Comparison of ENCODE assay signal across 8 cellular contexts in the genomic region with DNA sequence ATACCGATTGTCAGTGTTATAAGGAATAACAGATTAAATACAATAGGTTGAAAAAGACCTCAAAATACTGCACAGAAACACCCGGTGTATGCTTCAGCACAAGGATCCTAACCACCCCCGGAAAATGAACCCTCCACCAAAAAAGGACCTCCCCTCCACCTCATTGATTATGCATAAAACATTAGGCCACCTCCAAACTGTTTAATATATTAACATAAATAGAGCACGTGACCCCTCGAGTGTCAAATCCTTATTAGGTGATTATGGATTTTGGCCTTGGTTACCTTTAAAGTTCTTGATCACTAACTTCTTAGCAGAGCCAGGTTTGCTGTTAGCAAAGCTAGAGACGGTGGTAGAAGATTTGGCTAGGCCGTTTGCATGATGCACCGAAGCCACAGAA. TPM values are rescaled to one million over a fixed set of nuclear protein-coding genes. Genes with fewer than 3 reads are reported as not detected.
DNase-seq lines count a peak whose midpoint lies in the region; ATAC-seq and TF ChIP-seq lines count a peak whose summit lies in the region.

No MANE protein-coding gene starts in this region.

- peaks cover 15% of the 10 kb centered on the region for H3K4me1 Mint-ChIP-seq in activated naive CD8-positive, alpha-beta T cell treated with anti-CD3 and anti-CD28 coated beads, Interleukin-2, amount 10 ng/mL, durations not matched to agents 7 days and 5 days

- WGBS in thymus = under 1% methylated on average over 8 of the region's 8 CpGs

- peak overlapping the region; percentile 72 for H3K4me3 ChIP-seq in kidney epithelial cell (ENCODE audit: low read depth, low read length)
- peak overlapping the region; percentile 78 for H3K4me3 ChIP-seq in thymus (ENCODE audit: low read length)

- H3K36me3 Mint-ChIP-seq in activated naive CD8-positive, alpha-beta T cell treated with anti-CD3 and anti-CD28 coated beads, Interleukin-2, amount 10 ng/mL, durations not matched to agents 7 days and 5 days = peaks cover 9% of the 10 kb centered on the region

- POLR2A ChIA-PET in activated naive CD8-positive, alpha-beta T cell treated with anti-CD3 and anti-CD28 coated beads, Interleukin-2, amount 10 ng/mL, durations not matched to agents 7 days and 5 days (lab: Charles Lee) = interaction anchor here (3.3 to 3.5 kb wide), 2 partner anchors 44 to 68 kb away, joined by 13 to 65 read pairs; a partner anchor contains a TSS

- peak overlapping the region; percentile 100 for H3K4me3 Mint-ChIP-seq in activated naive CD8-positive, alpha-beta T cell treated with anti-CD3 and anti-CD28 coated beads, Interleukin-2, amount 10 ng/mL, durations not matched to agents 7 days and 5 days

- peak overlapping the region; percentile 82 for H3K27ac ChIP-seq in thymus (ENCODE audit: low read depth)

- ATAC-seq in activated naive CD8-positive, alpha-beta T cell treated with anti-CD3 and anti-CD28 coated beads, Interleukin-2, amount 10 ng/mL, durations not matched to agents 7 days and 5 days (ENCODE audit: low read depth) = no peak
- ATAC-seq in GM18502 (IDR thresholded peaks at IDR 0.05; ENCODE audit: poor library complexity, unreplicated experiment) = no peak

- no peaks in the 10 kb centered on the region for H3K9me3 Mint-ChIP-seq in activated naive CD8-positive, alpha-beta T cell treated with anti-CD3 and anti-CD28 coated beads, Interleukin-2, amount 10 ng/mL, durations not matched to agents 7 days and 5 days

- H3K36me3 ChIP-seq in kidney epithelial cell (ENCODE audit: control insufficient read depth, insufficient read depth, low read length) (no peaks in the 10 kb centered on the region), thymus (ENCODE audit: control insufficient read depth, insufficient read depth) (no peaks in the 10 kb centered on the region)

- TF ChIP-seq CTCF in kidney epithelial cell (IDR thresholded peaks at IDR 0.05; ENCODE audit: insufficient read depth, low read length, poor library complexity, severe bottlenecking) = no peak

- H3K27me3 ChIP-seq in kidney epithelial cell (ENCODE audit: control insufficient read depth, insufficient read depth, low read length) (no peaks in the 10 kb centered on the region), thymus (ENCODE audit: control insufficient read depth, insufficient read depth) (no peaks in the 10 kb centered on the region)

- H3K4me1 ChIP-seq in thymus (ENCODE audit: control insufficient read depth, insufficient read depth, low read length) = no peaks in the 10 kb centered on the region

- peak overlapping the region; percentile 99 for H3K27ac Mint-ChIP-seq in activated naive CD8-positive, alpha-beta T cell treated with anti-CD3 and anti-CD28 coated beads, Interleukin-2, amount 10 ng/mL, durations not matched to agents 7 days and 5 days

- DNase-seq in EH (ENCODE audit: low read depth) (peak; percentile 36), Kasumi-1 (lab: John Stamatoyannopoulos, UW) (peak; percentile 31 to 33), kidney epithelial cell (ENCODE audit: low read depth) (no peak), COR-L47 (lab: John Stamatoyannopoulos, UW) (no peak), NCI-H2196 treated with DMSO at 0.1 percent for 48 hours (lab: John Stamatoyannopoulos, UW; ENCODE audit: unreplicated experiment) (no peak)
- no peak for DNase-seq in activated naive CD8-positive, alpha-beta T cell treated with anti-CD3 and anti-CD28 coated beads, Interleukin-2, amount 10 ng/mL, durations not matched to agents 7 days and 5 days

- H3K27me3 Mint-ChIP-seq in activated naive CD8-positive, alpha-beta T cell treated with anti-CD3 and anti-CD28 coated beads, Interleukin-2, amount 10 ng/mL, durations not matched to agents 7 days and 5 days = no peaks in the 10 kb centered on the region

- H3K9me3 ChIP-seq in thymus (ENCODE audit: control insufficient read depth) = no peaks in the 10 kb centered on the region

RNA-seq across cellular contexts. Expression of a gene that starts 1.0 kb away (rescaled TPM):
- total RNA-seq in activated naive CD8-positive, alpha-beta T cell treated with anti-CD3 and anti-CD28 coated beads, Interleukin-2, amount 10 ng/mL, durations not matched to agents 7 days and 5 days = 10 to 100 TPM; 40.7 to 41.3 TPM
- total RNA-seq in kidney epithelial cell = 33.4 and 34.2 TPM in 2 replicates
- polyA plus RNA-seq in thymus = 39.3 TPM

RNA-seq across cellular contexts. Expression of a gene that starts 44.1 kb away (rescaled TPM):
- total RNA-seq in activated naive CD8-positive, alpha-beta T cell treated with anti-CD3 and anti-CD28 coated beads, Interleukin-2, amount 10 ng/mL, durations not matched to agents 7 days and 5 days = 10 to 100 TPM; 40.5 to 42.1 TPM
- total RNA-seq in kidney epithelial cell = 36.6 and 38.3 TPM in 2 replicates
- polyA plus RNA-seq in thymus = 62.1 TPM

Comparison
In these comparisons a context has a peak if more than half of its experiments do, and no peak if none do; other contexts are left out.
1. DNase-seq: peak in EH (single experiment) and Kasumi-1 (2 of 2); none in activated naive CD8-positive, alpha-beta T cell treated with anti-CD3 and anti-CD28 coated beads, Interleukin-2, amount 10 ng/mL, durations not matched to agents 7 days and 5 days (single experiment), kidney epithelial cell (single experiment), COR-L47 (single experiment) and NCI-H2196 treated with DMSO at 0.1 percent for 48 hours (single experiment).